In genomic region chr5:127313847-127314473, GRCh38 we compare ENCODE assay signal across 8 cellular contexts. TPM values are rescaled to one million over a fixed set of nuclear protein-coding genes. Genes with fewer than 3 reads are reported as not detected.
A peak's percentile ranks its signal among the peaks of the same experiment; 100 is the strongest.
DNase-seq lines count a peak whose midpoint lies in the region; ATAC-seq, FAIRE-seq and TF ChIP-seq lines count a peak whose summit lies in the region.
"Had no signal": no experiment of that assay in that cellular context is flagged by ENCODE, and none has a peak within 500 bp of the region (broad histone marks: within the 10 kb centered on the region; RNA-seq: fewer than 3 reads in every experiment).

No MANE protein-coding gene starts in this region.

- H3K9me3 Mint-ChIP-seq in T-helper 2 cell treated with Interferon-gamma antibody and Interleukin-4, amounts not matched to agents 5 μg/mL and 100 μg/mL, for 36 hours: no peaks in the 10 kb centered on the region
- peaks cover 4% of the 10 kb centered on the region for H3K9me3 Mint-ChIP-seq in astrocyte (ENCODE audit: unreplicated experiment)

- H3K27me3 Mint-ChIP-seq in T-helper 2 cell treated with Interferon-gamma antibody and Interleukin-4, amounts not matched to agents 5 μg/mL and 100 μg/mL, for 36 hours (ENCODE audit: low read depth): peaks cover 28% of the 10 kb centered on the region
- H3K27me3 Mint-ChIP-seq in astrocyte (ENCODE audit: low read depth, unreplicated experiment): no peaks in the 10 kb centered on the region

- no peak overlapping the region for H3K4me2 ChIP-seq in astrocyte (ENCODE audit: low read length)

- H4K20me1 ChIP-seq in astrocyte (ENCODE audit: insufficient read depth, low read length): no peaks in the 10 kb centered on the region

- H3K9me3 ChIP-seq in astrocyte (ENCODE audit: insufficient read depth, low read depth, low read length): peaks cover under 1% of the 10 kb centered on the region
- no peaks in the 10 kb centered on the region for H3K9me3 ChIP-seq in kidney (ENCODE audit: control insufficient read depth in 1 of 2, low read length in 2 of 2)

- no peaks in the 10 kb centered on the region for H3K27me3 ChIP-seq in astrocyte (ENCODE audit: insufficient read depth, low read length)

- no peak overlapping the region for H2AFZ ChIP-seq in astrocyte (ENCODE audit: low read depth, low read length)

- H3K36me3 ChIP-seq in astrocyte (ENCODE audit: insufficient read depth, low read length) (no peaks in the 10 kb centered on the region), kidney (ENCODE audit: control insufficient read depth in 1 of 2, insufficient read depth in 2 of 2, low read length in 2 of 2) (no peaks in the 10 kb centered on the region)

- peak; percentile 96 for ATAC-seq in GM21526 (IDR thresholded peaks at IDR 0.05; ENCODE audit: low FRiP score, unreplicated experiment)

- DNase-seq in GM12864 (ENCODE audit: low read depth): no peak
- DNase-seq in HT1080 (ENCODE audit: low read depth): peak; percentile 64
- DNase-seq in T-helper 2 cell treated with Interferon-gamma antibody and Interleukin-4, amounts not matched to agents 5 μg/mL and 100 μg/mL, for 36 hours (ENCODE audit: low spot score): peak; percentile 34
- DNase-seq in astrocyte (ENCODE audit: low read depth): no peak
- peak; percentile 63 for DNase-seq in kidney
- peak; percentile 37 to 67 for DNase-seq in stimulated activated CD4-positive, alpha-beta T cell treated with anti-CD3 and anti-CD28 coated beads, Interleukin-4, amount 100 ng/mL, for 48 hours (ENCODE audit: low read depth in 2 of 2)

- H3K9ac ChIP-seq in astrocyte (ENCODE audit: low read length) (no peak overlapping the region), kidney (ENCODE audit: low read length in 2 of 2) (no peak overlapping the region)

- H3K79me2 ChIP-seq in astrocyte (ENCODE audit: insufficient read depth, low read length): no peaks in the 10 kb centered on the region

- H3K4me1 ChIP-seq in astrocyte (ENCODE audit: insufficient read depth, low read length): no peaks in the 10 kb centered on the region
- H3K4me1 ChIP-seq in kidney (ENCODE audit: control insufficient read depth in 1 of 2, insufficient read depth in 1 of 2, low read depth in 1 of 2, low read length in 2 of 2): no peaks in the 10 kb centered on the region

- no peaks in the 10 kb centered on the region for H3K4me1 Mint-ChIP-seq in T-helper 2 cell treated with Interferon-gamma antibody and Interleukin-4, amounts not matched to agents 5 μg/mL and 100 μg/mL, for 36 hours (ENCODE audit: low read depth)
- peaks cover 18% of the 10 kb centered on the region for H3K4me1 Mint-ChIP-seq in astrocyte (ENCODE audit: low read depth, unreplicated experiment)

- FAIRE-seq in astrocyte (lab: Jason Lieb, UNC) (peak; percentile 29), kidney (lab: Jason Lieb, UNC) (no peak)
- FAIRE-seq: islet of Langerhans had no signal

- no peaks in the 10 kb centered on the region for H3K36me3 Mint-ChIP-seq in T-helper 2 cell treated with Interferon-gamma antibody and Interleukin-4, amounts not matched to agents 5 μg/mL and 100 μg/mL, for 36 hours (ENCODE audit: low read depth)
- H3K36me3 Mint-ChIP-seq in astrocyte (ENCODE audit: low read depth, unreplicated experiment): peaks cover 2% of the 10 kb centered on the region

- no peak overlapping the region for H3K27ac Mint-ChIP-seq in T-helper 2 cell treated with Interferon-gamma antibody and Interleukin-4, amounts not matched to agents 5 μg/mL and 100 μg/mL, for 36 hours
- H3K27ac Mint-ChIP-seq in astrocyte (ENCODE audit: unreplicated experiment): no peak overlapping the region

- TF ChIP-seq CTCF in GM12864 (IDR thresholded peaks at IDR 0.05; ENCODE audit: low read depth, low read length, missing control alignments) (peak; percentile 92), astrocyte (IDR thresholded peaks at IDR 0.05; ENCODE audit: insufficient read depth, low read depth, low read length) (peak; percentile 54), kidney (IDR thresholded peaks at IDR 0.05; ENCODE audit: borderline replicate concordance, extremely low read depth, insufficient read depth) (peak; percentile 68)

- intact Hi-C loops in kidney (cut with DNase I): no loop called here

- H3K4me3 Mint-ChIP-seq in T-helper 2 cell treated with Interferon-gamma antibody and Interleukin-4, amounts not matched to agents 5 μg/mL and 100 μg/mL, for 36 hours: no peak overlapping the region
- no peak overlapping the region for H3K4me3 Mint-ChIP-seq in astrocyte (ENCODE audit: unreplicated experiment)

- H3K4me3 ChIP-seq in GM12864 (ENCODE audit: low read depth, low read length) (no peak overlapping the region), astrocyte (ENCODE audit: insufficient read depth, low read depth, low read length) (no peak overlapping the region), kidney (ENCODE audit: low read length in 2 of 2) (no peak overlapping the region)

- H3K27ac ChIP-seq in astrocyte (ENCODE audit: low read depth, low read length) (no peak overlapping the region), kidney (ENCODE audit: low read depth in 2 of 2, low read length in 2 of 2) (no peak overlapping the region)

RNA-seq across cellular contexts. Expression of gene MEGF10, which starts 23.4 kb away (rescaled TPM):
- 1.1 and 2.7 TPM in 2 replicates for total RNA-seq in HT1080 (2014; rRNA removed; shearing (Covaris generic))
- polyA plus RNA-seq in HT1080 (2015; cell fraction: cytosol; rRNA removed): 0.03 and 0.05 TPM in 2 replicates
- polyA plus RNA-seq in HT1080 (2015; cell fraction: nucleus; rRNA removed): 0.19 and 0.20 TPM in 2 replicates
- total RNA-seq in astrocyte (15.8 and 19.5 TPM in 2 replicates), kidney (0.25 TPM)
- 0.09 TPM for polyA plus RNA-seq in kidney (ENCODE audit: insufficient read depth, low read depth, low replicate concordance)

Comparison
In these comparisons a context has a peak if more than half of its experiments do, and no peak if none do; other contexts are left out.
1. DNase-seq: peak in HT1080 (single experiment), T-helper 2 cell treated with Interferon-gamma antibody and Interleukin-4, amounts not matched to agents 5 μg/mL and 100 μg/mL, for 36 hours (single experiment), kidney (single experiment) and stimulated activated CD4-positive, alpha-beta T cell treated with anti-CD3 and anti-CD28 coated beads, Interleukin-4, amount 100 ng/mL, for 48 hours (2 of 2); none in GM12864 (single experiment) and astrocyte (single experiment).
2. Peak in every context shown above with its lines, with median percentiles within 50 percentile points of each other: CTCF ChIP-seq.